Comparison of ENCODE assay signal across 8 cellular contexts in the genomic region with DNA sequence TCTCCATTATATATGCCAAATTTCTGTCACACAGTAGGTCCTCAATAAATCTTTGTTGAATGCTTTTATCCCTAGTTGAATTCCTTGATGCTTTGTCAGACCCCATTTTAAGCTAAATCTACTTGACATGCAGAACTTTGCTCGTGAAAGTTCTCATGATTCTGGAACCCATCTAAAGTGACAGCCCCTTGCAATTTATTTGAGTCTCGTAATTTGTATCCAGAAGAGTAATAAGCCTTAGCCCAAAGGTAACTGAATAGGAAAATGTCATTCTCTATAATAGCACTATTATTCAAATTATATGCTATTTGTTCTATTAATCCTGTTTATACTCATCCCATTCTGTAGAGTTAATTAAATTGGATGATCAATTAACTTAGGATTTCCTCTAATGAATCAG.
"Had no signal": no experiment of that assay in that cellular context is flagged by ENCODE, and none has a peak within 500 bp of the region (broad histone marks: within the 10 kb centered on the region; RNA-seq: fewer than 3 reads in every experiment).

No MANE protein-coding gene starts in this region.

- H3K36me3 ChIP-seq: HAP-1 had no signal

- DNase-seq: H7, HFFc6, IMR-90, KG1 had no signal

- H3K9me3 ChIP-seq: HAP-1 had no signal

- ATAC-seq: GM23338, HCT116, K562 had no signal

- H3K4me3 ChIP-seq: GM23338, HAP-1, K562 had no signal

- H3K4me1 ChIP-seq: HAP-1 had no signal
